In genomic region chr1:5859766-5860165, GRCh38 we compare ENCODE assay signal across 38 cellular contexts.
"Had no signal": no experiment of that assay in that cellular context is flagged by ENCODE, and none has a peak within 500 bp of the region (broad histone marks: within the 10 kb centered on the region; RNA-seq: fewer than 3 reads in every experiment).

No MANE protein-coding gene starts in this region.

- H3K36me3 Mint-ChIP-seq: activated naive CD4-positive, alpha-beta T cell treated with anti-CD3 and anti-CD28 coated beads, Interleukin-2, amount 10 ng/mL, durations not matched to agents 7 days and 5 days; activated naive CD4-positive, alpha-beta T cell treated with anti-CD3 and anti-CD28 coated beads, Interleukin-2, amount 50 U/mL, for 72 hours; activated naive CD8-positive, alpha-beta T cell; activated naive CD8-positive, alpha-beta T cell treated with anti-CD3 and anti-CD28 coated beads for 36 hours; activated naive CD8-positive, alpha-beta T cell treated with anti-CD3 and anti-CD28 coated beads, Interleukin-2, amount 10 ng/mL, durations not matched to agents 7 days and 5 days had no signal

- H3K27ac ChIP-seq: adrenal gland, ascending aorta, body of pancreas, brain microvascular endothelial cell, breast epithelium, cardiac muscle cell had no signal

- H3K9me3 Mint-ChIP-seq: activated naive CD4-positive, alpha-beta T cell treated with anti-CD3 and anti-CD28 coated beads for 36 hours; activated naive CD4-positive, alpha-beta T cell treated with anti-CD3 and anti-CD28 coated beads, Interleukin-2, amount 10 ng/mL, durations not matched to agents 7 days and 5 days; activated naive CD4-positive, alpha-beta T cell treated with anti-CD3 and anti-CD28 coated beads, Interleukin-2, amount 50 U/mL, for 24 hours; activated naive CD4-positive, alpha-beta T cell treated with anti-CD3 and anti-CD28 coated beads, Interleukin-2, amount 50 U/mL, for 72 hours; activated naive CD8-positive, alpha-beta T cell treated with anti-CD3 and anti-CD28 coated beads for 36 hours; activated naive CD8-positive, alpha-beta T cell treated with anti-CD3 and anti-CD28 coated beads, Interleukin-2, amount 10 ng/mL, durations not matched to agents 7 days and 5 days; activated naive CD8-positive, alpha-beta T cell treated with anti-CD3 and anti-CD28 coated beads, Interleukin-2, amount 50 U/mL, for 24 hours; activated T-cell treated with anti-CD3 and anti-CD28 coated beads, Interleukin-2, amount 50 U/mL, for 24 hours; activated T-cell treated with anti-CD3 and anti-CD28 coated beads, Interleukin-2, amount 50 U/mL, for 4 hours; activated T-cell treated with anti-CD3 and anti-CD28 coated beads, Interleukin-2, amount 50 U/mL, for 72 hours; activated T-helper 1 cell treated with anti-CD3 and anti-CD28 coated beads, Interleukin-12 subunit alpha, Interleukin-12 subunit beta, Interleukin-2, Interleukin-4 antibody, amounts not matched to agents 30 ng/mL and 10 ng/mL and 1 ng/mL, durations not matched to agents 14 hours and 24 hours and 36 hours; activated T-helper 17 cell treated with anti-CD3 and anti-CD28 coated beads, Interleukin-2, amount 50 U/mL, for 72 hours; activated T-helper 2 cell treated with anti-CD3 and anti-CD28 coated beads, Interferon-gamma antibody, Interleukin-2, Interleukin-4, amounts not matched to agents 10 μg/mL and 5 μg/mL and 100 μg/mL, durations not matched to agents 14 hours and 24 hours and 36 hours; brain; central memory CD8-positive, alpha-beta T cell had no signal

- H3K9me3 ChIP-seq: adrenal gland, ascending aorta, body of pancreas, breast epithelium had no signal

- H3K4me3 Mint-ChIP-seq: activated naive CD4-positive, alpha-beta T cell treated with anti-CD3 and anti-CD28 coated beads for 36 hours; activated naive CD4-positive, alpha-beta T cell treated with anti-CD3 and anti-CD28 coated beads, Interleukin-2, amount 10 ng/mL, durations not matched to agents 7 days and 5 days; activated naive CD4-positive, alpha-beta T cell treated with anti-CD3 and anti-CD28 coated beads, Interleukin-2, amount 50 U/mL, for 24 hours; activated naive CD8-positive, alpha-beta T cell; activated naive CD8-positive, alpha-beta T cell treated with anti-CD3 and anti-CD28 coated beads for 36 hours; activated naive CD8-positive, alpha-beta T cell treated with anti-CD3 and anti-CD28 coated beads, Interleukin-2, amount 10 ng/mL, durations not matched to agents 7 days and 5 days; activated naive CD8-positive, alpha-beta T cell treated with anti-CD3 and anti-CD28 coated beads, Interleukin-2, amount 50 U/mL, for 24 hours; activated T-cell treated with anti-CD3 and anti-CD28 coated beads, Interleukin-2, amount 50 U/mL, for 24 hours; activated T-cell treated with anti-CD3 and anti-CD28 coated beads, Interleukin-2, amount 50 U/mL, for 4 hours; activated T-cell treated with anti-CD3 and anti-CD28 coated beads, Interleukin-2, amount 50 U/mL, for 72 hours; activated T-helper 1 cell treated with anti-CD3 and anti-CD28 coated beads, Interleukin-12 subunit alpha, Interleukin-12 subunit beta, Interleukin-2, Interleukin-4 antibody, amounts not matched to agents 30 ng/mL and 10 ng/mL and 1 ng/mL, durations not matched to agents 14 hours and 24 hours and 36 hours; activated T-helper 17 cell treated with anti-CD3 and anti-CD28 coated beads, Interleukin-2, amount 50 U/mL, for 72 hours; brain; central memory CD8-positive, alpha-beta T cell had no signal

- H3K36me3 ChIP-seq: adrenal gland, brain microvascular endothelial cell, breast epithelium, cardiac muscle cell had no signal

- H3K4me3 ChIP-seq: adrenal gland, ascending aorta, body of pancreas, breast epithelium, cardiac muscle cell had no signal

- DNase-seq: activated effector memory CD4-positive, alpha-beta T cell treated with anti-CD3 and anti-CD28 coated beads, Interleukin-2, amount 50 U/mL, for 16 hours; activated effector memory CD4-positive, alpha-beta T cell treated with Interleukin-2 at 50 U/mL for 16 hours; activated gamma-delta T cell; activated gamma-delta T cell treated with Interleukin-2 at 50 U/mL for 16 hours; activated naive CD4-positive, alpha-beta T cell; activated naive CD4-positive, alpha-beta T cell treated with anti-CD3 and anti-CD28 coated beads for 36 hours; activated naive CD4-positive, alpha-beta T cell treated with anti-CD3 and anti-CD28 coated beads, Interleukin-2, amount 10 ng/mL, durations not matched to agents 7 days and 5 days; activated naive CD4-positive, alpha-beta T cell treated with anti-CD3 and anti-CD28 coated beads, Interleukin-2, amount 50 U/mL, for 16 hours; activated naive CD4-positive, alpha-beta T cell treated with Interleukin-2 at 50 U/mL for 16 hours; activated naive CD8-positive, alpha-beta T cell treated with anti-CD3 and anti-CD28 coated beads for 36 hours; activated naive CD8-positive, alpha-beta T cell treated with anti-CD3 and anti-CD28 coated beads, Interleukin-2, amount 10 ng/mL, durations not matched to agents 7 days and 5 days; activated naive CD8-positive, alpha-beta T cell treated with anti-CD3 and anti-CD28 coated beads, Interleukin-2, amount 50 U/mL, for 24 hours; activated T-cell treated with anti-CD3 and anti-CD28 coated beads, Interleukin-2, amount 50 U/mL, for 1 hour; activated T-cell treated with anti-CD3 and anti-CD28 coated beads, Interleukin-2, amount 50 U/mL, for 24 hours; activated T-cell treated with anti-CD3 and anti-CD28 coated beads, Interleukin-2, amount 50 U/mL, for 4 hours; activated T-cell treated with anti-CD3 and anti-CD28 coated beads, Interleukin-2, amount 50 U/mL, for 48 hours; activated T-cell treated with anti-CD3 and anti-CD28 coated beads, Interleukin-2, amount 50 U/mL, for 72 hours; adrenal gland; amniotic stem cell; amygdala; anterior cingulate cortex; aorta; body of pancreas; brain microvascular endothelial cell; caudate nucleus; central memory CD4-positive, alpha-beta T cell; cerebellar nuclear complex had no signal

- H3K27me3 ChIP-seq: adrenal gland, ascending aorta, body of pancreas, brain microvascular endothelial cell, breast epithelium, cardiac muscle cell had no signal

- H3K27me3 Mint-ChIP-seq: activated naive CD4-positive, alpha-beta T cell treated with anti-CD3 and anti-CD28 coated beads, Interleukin-2, amount 10 ng/mL, durations not matched to agents 7 days and 5 days; activated naive CD4-positive, alpha-beta T cell treated with anti-CD3 and anti-CD28 coated beads, Interleukin-2, amount 50 U/mL, for 24 hours; activated naive CD8-positive, alpha-beta T cell; activated naive CD8-positive, alpha-beta T cell treated with anti-CD3 and anti-CD28 coated beads for 36 hours; activated naive CD8-positive, alpha-beta T cell treated with anti-CD3 and anti-CD28 coated beads, Interleukin-2, amount 10 ng/mL, durations not matched to agents 7 days and 5 days; activated naive CD8-positive, alpha-beta T cell treated with anti-CD3 and anti-CD28 coated beads, Interleukin-2, amount 50 U/mL, for 24 hours; activated T-cell treated with anti-CD3 and anti-CD28 coated beads, Interleukin-2, amount 50 U/mL, for 24 hours; activated T-helper 17 cell treated with anti-CD3 and anti-CD28 coated beads, Interleukin-2, amount 50 U/mL, for 72 hours; brain; central memory CD8-positive, alpha-beta T cell had no signal

- H3K4me1 ChIP-seq: adrenal gland, ascending aorta, breast epithelium had no signal

- ATAC-seq: activated naive CD4-positive, alpha-beta T cell treated with anti-CD3 and anti-CD28 coated beads, Interleukin-2, amount 50 U/mL, for 72 hours; activated naive CD8-positive, alpha-beta T cell treated with anti-CD3 and anti-CD28 coated beads, Interleukin-2, amount 50 U/mL, for 24 hours; activated T-cell treated with anti-CD3 and anti-CD28 coated beads, Interleukin-2, amount 50 U/mL, for 4 hours; activated T-cell treated with anti-CD3 and anti-CD28 coated beads, Interleukin-2, amount 50 U/mL, for 72 hours; activated T-helper 17 cell treated with anti-CD3 and anti-CD28 coated beads, Interleukin-2, amount 50 U/mL, for 72 hours; body of pancreas had no signal

- H3K4me1 Mint-ChIP-seq: activated naive CD4-positive, alpha-beta T cell treated with anti-CD3 and anti-CD28 coated beads, Interleukin-2, amount 10 ng/mL, durations not matched to agents 7 days and 5 days; activated naive CD4-positive, alpha-beta T cell treated with anti-CD3 and anti-CD28 coated beads, Interleukin-2, amount 50 U/mL, for 24 hours; activated naive CD8-positive, alpha-beta T cell treated with anti-CD3 and anti-CD28 coated beads for 36 hours; activated naive CD8-positive, alpha-beta T cell treated with anti-CD3 and anti-CD28 coated beads, Interleukin-2, amount 50 U/mL, for 24 hours; activated T-helper 17 cell treated with anti-CD3 and anti-CD28 coated beads, Interleukin-2, amount 50 U/mL, for 72 hours; central memory CD8-positive, alpha-beta T cell had no signal

- H3K27ac Mint-ChIP-seq: activated naive CD4-positive, alpha-beta T cell treated with anti-CD3 and anti-CD28 coated beads for 36 hours; activated naive CD4-positive, alpha-beta T cell treated with anti-CD3 and anti-CD28 coated beads, Interleukin-2, amount 10 ng/mL, durations not matched to agents 7 days and 5 days; activated naive CD4-positive, alpha-beta T cell treated with anti-CD3 and anti-CD28 coated beads, Interleukin-2, amount 50 U/mL, for 24 hours; activated naive CD4-positive, alpha-beta T cell treated with anti-CD3 and anti-CD28 coated beads, Interleukin-2, amount 50 U/mL, for 72 hours; activated naive CD8-positive, alpha-beta T cell; activated naive CD8-positive, alpha-beta T cell treated with anti-CD3 and anti-CD28 coated beads for 36 hours; activated naive CD8-positive, alpha-beta T cell treated with anti-CD3 and anti-CD28 coated beads, Interleukin-2, amount 10 ng/mL, durations not matched to agents 7 days and 5 days; activated naive CD8-positive, alpha-beta T cell treated with anti-CD3 and anti-CD28 coated beads, Interleukin-2, amount 50 U/mL, for 24 hours; activated T-cell treated with anti-CD3 and anti-CD28 coated beads, Interleukin-2, amount 50 U/mL, for 24 hours; activated T-cell treated with anti-CD3 and anti-CD28 coated beads, Interleukin-2, amount 50 U/mL, for 72 hours; activated T-helper 1 cell treated with anti-CD3 and anti-CD28 coated beads, Interleukin-12 subunit alpha, Interleukin-12 subunit beta, Interleukin-2, Interleukin-4 antibody, amounts not matched to agents 30 ng/mL and 10 ng/mL and 1 ng/mL, durations not matched to agents 14 hours and 24 hours and 36 hours; activated T-helper 17 cell treated with anti-CD3 and anti-CD28 coated beads, Interleukin-2, amount 50 U/mL, for 72 hours; activated T-helper 2 cell treated with anti-CD3 and anti-CD28 coated beads, Interferon-gamma antibody, Interleukin-2, Interleukin-4, amounts not matched to agents 10 μg/mL and 5 μg/mL and 100 μg/mL, durations not matched to agents 14 hours and 24 hours and 36 hours had no signal
